ENCODE assay signal across 1 cellular context in the genomic region with DNA sequence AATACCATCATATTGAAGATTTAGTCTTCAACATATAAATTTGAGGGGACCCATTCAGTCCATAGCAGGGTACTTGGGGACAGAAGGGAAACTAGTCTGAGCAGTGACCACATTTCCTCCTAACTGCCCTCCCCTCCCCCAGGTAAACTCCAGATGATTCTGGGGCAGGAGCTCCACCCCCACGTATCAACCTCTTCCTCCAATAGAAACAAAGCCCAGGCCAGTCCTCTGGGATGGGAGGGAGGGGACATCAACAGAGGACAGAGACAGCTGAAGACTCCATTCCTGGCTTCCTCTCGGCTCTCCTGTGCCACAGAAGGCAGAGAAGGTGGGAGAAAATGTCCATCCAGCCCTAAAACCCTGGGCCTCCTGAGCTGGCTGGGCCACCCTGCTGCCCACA.
TF ChIP-seq lines count a peak whose summit lies in the region.

No MANE protein-coding gene starts in this region.

TF ChIP-seq in WTC11, 78 proteins besides CTCF, POLR2A, EP300 and RAD21 (continued from another document):
- TF ChIP-seq, protein P1, sequence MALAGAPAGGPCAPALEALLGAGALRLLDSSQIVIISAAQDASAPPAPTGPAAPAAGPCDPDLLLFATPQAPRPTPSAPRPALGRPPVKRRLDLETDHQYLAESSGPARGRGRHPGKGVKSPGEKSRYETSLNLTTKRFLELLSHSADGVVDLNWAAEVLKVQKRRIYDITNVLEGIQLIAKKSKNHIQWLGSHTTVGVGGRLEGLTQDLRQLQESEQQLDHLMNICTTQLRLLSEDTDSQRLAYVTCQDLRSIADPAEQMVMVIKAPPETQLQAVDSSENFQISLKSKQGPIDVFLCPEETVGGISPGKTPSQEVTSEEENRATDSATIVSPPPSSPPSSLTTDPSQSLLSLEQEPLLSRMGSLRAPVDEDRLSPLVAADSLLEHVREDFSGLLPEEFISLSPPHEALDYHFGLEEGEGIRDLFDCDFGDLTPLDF (CRISPR knock-in tag; IDR thresholded peaks at IDR 0.05) = no peak
- TF ChIP-seq NR2C2 (CRISPR knock-in tag; IDR thresholded peaks at IDR 0.05) (no peak), GRHL2 (CRISPR knock-in tag; IDR thresholded peaks at IDR 0.05; ENCODE audit: insufficient replicate concordance, severe bottlenecking) (no peak), NFATC4 (CRISPR knock-in tag; IDR thresholded peaks at IDR 0.05) (no peak), ZNF416 (CRISPR knock-in tag; IDR thresholded peaks at IDR 0.05) (no peak), ATF1 (CRISPR knock-in tag; IDR thresholded peaks at IDR 0.05) (no peak), ELF4 (CRISPR knock-in tag; IDR thresholded peaks at IDR 0.05; ENCODE audit: low read depth) (no peak), SMAD4 (CRISPR knock-in tag; IDR thresholded peaks at IDR 0.05) (no peak), SMAD3 (CRISPR knock-in tag; IDR thresholded peaks at IDR 0.05; ENCODE audit: borderline replicate concordance) (no peak), ZNF138 (CRISPR knock-in tag; conservative IDR thresholded peaks at IDR 0.05) (no peak), USF1 (CRISPR knock-in tag; IDR thresholded peaks at IDR 0.05) (no peak), OVOL2 (CRISPR knock-in tag; IDR thresholded peaks at IDR 0.05; ENCODE audit: borderline replicate concordance) (no peak), CREM (CRISPR knock-in tag; IDR thresholded peaks at IDR 0.05) (no peak), ZNF671 (CRISPR knock-in tag; IDR thresholded peaks at IDR 0.05) (no peak), GTF2I (CRISPR knock-in tag; conservative IDR thresholded peaks at IDR 0.05) (no peak), NR1H2 (CRISPR knock-in tag; IDR thresholded peaks at IDR 0.05) (no peak)
- TF ChIP-seq, protein P2, sequence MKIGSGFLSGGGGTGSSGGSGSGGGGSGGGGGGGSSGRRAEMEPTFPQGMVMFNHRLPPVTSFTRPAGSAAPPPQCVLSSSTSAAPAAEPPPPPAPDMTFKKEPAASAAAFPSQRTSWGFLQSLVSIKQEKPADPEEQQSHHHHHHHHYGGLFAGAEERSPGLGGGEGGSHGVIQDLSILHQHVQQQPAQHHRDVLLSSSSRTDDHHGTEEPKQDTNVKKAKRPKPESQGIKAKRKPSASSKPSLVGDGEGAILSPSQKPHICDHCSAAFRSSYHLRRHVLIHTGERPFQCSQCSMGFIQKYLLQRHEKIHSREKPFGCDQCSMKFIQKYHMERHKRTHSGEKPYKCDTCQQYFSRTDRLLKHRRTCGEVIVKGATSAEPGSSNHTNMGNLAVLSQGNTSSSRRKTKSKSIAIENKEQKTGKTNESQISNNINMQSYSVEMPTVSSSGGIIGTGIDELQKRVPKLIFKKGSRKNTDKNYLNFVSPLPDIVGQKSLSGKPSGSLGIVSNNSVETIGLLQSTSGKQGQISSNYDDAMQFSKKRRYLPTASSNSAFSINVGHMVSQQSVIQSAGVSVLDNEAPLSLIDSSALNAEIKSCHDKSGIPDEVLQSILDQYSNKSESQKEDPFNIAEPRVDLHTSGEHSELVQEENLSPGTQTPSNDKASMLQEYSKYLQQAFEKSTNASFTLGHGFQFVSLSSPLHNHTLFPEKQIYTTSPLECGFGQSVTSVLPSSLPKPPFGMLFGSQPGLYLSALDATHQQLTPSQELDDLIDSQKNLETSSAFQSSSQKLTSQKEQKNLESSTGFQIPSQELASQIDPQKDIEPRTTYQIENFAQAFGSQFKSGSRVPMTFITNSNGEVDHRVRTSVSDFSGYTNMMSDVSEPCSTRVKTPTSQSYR (CRISPR knock-in tag; IDR thresholded peaks at IDR 0.05) = no peak
- TF ChIP-seq, protein P3, sequence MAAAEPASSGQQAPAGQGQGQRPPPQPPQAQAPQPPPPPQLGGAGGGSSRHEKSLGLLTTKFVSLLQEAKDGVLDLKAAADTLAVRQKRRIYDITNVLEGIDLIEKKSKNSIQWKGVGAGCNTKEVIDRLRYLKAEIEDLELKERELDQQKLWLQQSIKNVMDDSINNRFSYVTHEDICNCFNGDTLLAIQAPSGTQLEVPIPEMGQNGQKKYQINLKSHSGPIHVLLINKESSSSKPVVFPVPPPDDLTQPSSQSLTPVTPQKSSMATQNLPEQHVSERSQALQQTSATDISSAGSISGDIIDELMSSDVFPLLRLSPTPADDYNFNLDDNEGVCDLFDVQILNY (CRISPR knock-in tag; IDR thresholded peaks at IDR 0.05) = no peak
